1 cellular context compared by ENCODE assay signal in the genomic region with DNA sequence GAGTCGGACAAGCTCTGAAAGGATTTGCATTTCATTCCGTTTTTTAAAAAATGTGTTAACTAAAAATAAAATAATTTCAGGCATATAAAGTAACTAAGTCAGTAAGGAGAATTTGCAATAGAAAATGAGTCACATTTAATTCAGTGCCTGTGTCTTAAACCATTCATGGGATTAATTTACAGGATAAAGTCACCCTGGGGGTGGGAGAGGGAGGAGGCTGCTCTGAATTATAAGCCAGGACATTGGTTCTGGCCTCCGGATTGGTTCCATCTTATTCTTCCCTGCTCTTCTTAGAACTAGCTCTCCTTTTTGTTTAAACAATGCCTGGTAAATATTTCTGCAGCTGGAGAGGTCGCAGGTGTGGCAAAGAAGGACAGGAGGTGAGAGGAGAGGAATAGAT.
TF ChIP-seq lines count a peak whose summit lies in the region.

No MANE protein-coding gene starts in this region.

TF ChIP-seq in GM12878, 131 proteins besides CTCF, POLR2A, EP300 and RAD21 (continued from another document):
- TF ChIP-seq, protein P1, sequence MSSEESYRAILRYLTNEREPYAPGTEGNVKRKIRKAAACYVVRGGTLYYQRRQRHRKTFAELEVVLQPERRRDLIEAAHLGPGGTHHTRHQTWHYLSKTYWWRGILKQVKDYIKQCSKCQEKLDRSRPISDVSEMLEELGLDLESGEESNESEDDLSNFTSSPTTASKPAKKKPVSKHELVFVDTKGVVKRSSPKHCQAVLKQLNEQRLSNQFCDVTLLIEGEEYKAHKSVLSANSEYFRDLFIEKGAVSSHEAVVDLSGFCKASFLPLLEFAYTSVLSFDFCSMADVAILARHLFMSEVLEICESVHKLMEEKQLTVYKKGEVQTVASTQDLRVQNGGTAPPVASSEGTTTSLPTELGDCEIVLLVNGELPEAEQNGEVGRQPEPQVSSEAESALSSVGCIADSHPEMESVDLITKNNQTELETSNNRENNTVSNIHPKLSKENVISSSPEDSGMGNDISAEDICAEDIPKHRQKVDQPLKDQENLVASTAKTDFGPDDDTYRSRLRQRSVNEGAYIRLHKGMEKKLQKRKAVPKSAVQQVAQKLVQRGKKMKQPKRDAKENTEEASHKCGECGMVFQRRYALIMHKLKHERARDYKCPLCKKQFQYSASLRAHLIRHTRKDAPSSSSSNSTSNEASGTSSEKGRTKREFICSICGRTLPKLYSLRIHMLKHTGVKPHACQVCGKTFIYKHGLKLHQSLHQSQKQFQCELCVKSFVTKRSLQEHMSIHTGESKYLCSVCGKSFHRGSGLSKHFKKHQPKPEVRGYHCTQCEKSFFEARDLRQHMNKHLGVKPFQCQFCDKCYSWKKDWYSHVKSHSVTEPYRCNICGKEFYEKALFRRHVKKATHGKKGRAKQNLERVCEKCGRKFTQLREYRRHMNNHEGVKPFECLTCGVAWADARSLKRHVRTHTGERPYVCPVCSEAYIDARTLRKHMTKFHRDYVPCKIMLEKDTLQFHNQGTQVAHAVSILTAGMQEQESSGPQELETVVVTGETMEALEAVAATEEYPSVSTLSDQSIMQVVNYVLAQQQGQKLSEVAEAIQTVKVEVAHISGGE (CRISPR knock-in tag; IDR thresholded peaks at IDR 0.05), result no peak
- TF ChIP-seq SMAD1 (IDR thresholded peaks at IDR 0.05; ENCODE audit: low read depth, partially characterized antibody) (no peak), ZNF217 (IDR thresholded peaks at IDR 0.05) (no peak), HSF1 (IDR thresholded peaks at IDR 0.05; ENCODE audit: low read depth, low read length) (no peak)
TF ChIP-seq in GM12878: peak in this region for 0.
